ENCODE assay signal across 8 cellular contexts in the genomic region with DNA sequence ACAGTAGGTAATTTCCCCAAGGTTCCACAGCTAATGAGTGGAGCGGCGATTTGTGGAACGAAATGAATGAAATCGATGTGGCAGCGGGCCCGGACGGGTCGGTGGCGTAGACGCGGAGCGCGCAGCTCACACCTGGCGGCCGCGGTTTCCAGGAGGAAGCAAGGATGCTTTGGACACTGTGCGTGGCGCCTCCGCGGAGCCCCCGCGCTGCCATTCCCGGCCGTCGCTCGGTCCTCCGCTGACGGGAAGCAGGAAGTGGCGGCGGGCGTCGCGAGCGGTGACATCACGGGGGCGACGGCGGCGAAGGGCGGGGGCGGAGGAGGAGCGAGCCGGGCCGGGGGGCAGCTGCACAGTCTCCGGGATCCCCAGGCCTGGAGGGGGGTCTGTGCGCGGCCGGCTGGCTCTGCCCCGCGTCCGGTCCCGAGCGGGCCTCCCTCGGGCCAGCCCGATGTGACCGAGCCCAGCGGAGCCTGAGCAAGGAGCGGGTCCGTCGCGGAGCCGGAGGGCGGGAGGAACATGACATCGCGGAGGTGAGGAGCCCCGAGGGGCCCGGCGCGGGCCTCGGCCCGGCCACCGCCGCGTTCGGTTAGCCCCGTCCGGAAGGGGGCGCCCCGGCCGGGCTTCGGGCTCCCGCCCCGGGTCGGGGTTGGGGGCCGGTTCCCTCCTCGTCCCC. TPM values are rescaled to one million over a fixed set of nuclear protein-coding genes. Genes with fewer than 3 reads are reported as not detected.
DNase-seq lines count a peak whose midpoint lies in the region; ATAC-seq, FAIRE-seq and TF ChIP-seq lines count a peak whose summit lies in the region.

TSS of gene PTPN11 (plus strand) at position 352 of the 673 bp plus-strand sequence. CDS start at position 517, 165 bp downstream.

- H3K9me3 ChIP-seq in right atrium auricular region (no peaks in the 10 kb centered on the region), uterus (no peaks in the 10 kb centered on the region)

- H3K4me3 ChIP-seq in right atrium auricular region (peak within 1 kb of the TSS; percentile 82 to 88), uterus (peak within 1 kb of the TSS; percentile 78 to 81)

- peak within 1 kb of the TSS; percentile 98 to 99 for H3K27ac ChIP-seq in right atrium auricular region
- peak within 1 kb of the TSS; percentile 96 for H3K27ac ChIP-seq in uterus

- H3K27me3 ChIP-seq in right atrium auricular region (no peaks in the 10 kb centered on the region), uterus (no peaks in the 10 kb centered on the region)

- TF ChIP-seq POLR2A in GM12891 (IDR thresholded peaks at IDR 0.05; ENCODE audit: low read depth, low read length) (peak; percentile 96), uterus (IDR thresholded peaks at IDR 0.05) (peak; percentile 64 to 92)

- H3K4me1 ChIP-seq in right atrium auricular region (peaks cover 0 to 50% of the 10 kb centered on the region in 2 donors), uterus (no peaks in the 10 kb centered on the region)

- ATAC-seq in HG02623 (IDR thresholded peaks at IDR 0.05; ENCODE audit: unreplicated experiment) = peak; percentile 77

- H3K36me3 ChIP-seq in right atrium auricular region = no peaks in the 10 kb centered on the region
- no peaks in the 10 kb centered on the region for H3K36me3 ChIP-seq in uterus

- DNase-seq in GM12891 (ENCODE audit: insufficient read length, low spot score) (peak; percentile 75), NCI-H1092 treated with DMSO at 0.1 percent for 48 hours (lab: John Stamatoyannopoulos, UW) (peak; percentile 72), T-helper 2 cell (peak; percentile 83 to 91 (median 86)), amygdala (lab: John Stamatoyannopoulos, UW) (peak; percentile 20 to 91 (median 79)), right atrium auricular region (ENCODE audit: low spot score) (peak; percentile 82), putamen (ENCODE audit: low spot score) (peak; percentile 82), uterus (peak; percentile 81 to 91)

- intact Hi-C loops in uterus (cut with DNase I; ENCODE audit: low total_unique reads) = no loop called here

- TF ChIP-seq CTCF in right atrium auricular region (IDR thresholded peaks at IDR 0.05) = peak in 1 of 2 donors; percentile 63
- peak in 3 of 4 experiments; percentile 6 to 34 (median 15) for TF ChIP-seq CTCF in uterus (IDR thresholded peaks at IDR 0.05)

- peak; percentile 86 for FAIRE-seq in GM12891 (lab: Jason Lieb, UNC)

TF ChIP-seq in GM12891, 5 proteins besides CTCF, POLR2A, EP300 and RAD21:
- TF ChIP-seq POLR2AphosphoS5 (IDR thresholded peaks at IDR 0.05; ENCODE audit: low read depth, low read length) = peak; percentile 97
- peak; percentile 76 for TF ChIP-seq POU2F2 (IDR thresholded peaks at IDR 0.05; ENCODE audit: low read depth, low read length)
- no peak for TF ChIP-seq PAX5 (IDR thresholded peaks at IDR 0.05; ENCODE audit: insufficient read depth, low read length, severe bottlenecking)
- peak; percentile 91 for TF ChIP-seq TAF1 (IDR thresholded peaks at IDR 0.05; ENCODE audit: low read depth, low read length)
- peak; percentile 34; the same call in 1 of the 2 replicates for TF ChIP-seq SPI1 (IDR thresholded peaks at IDR 0.05; ENCODE audit: low read depth, low read length)

RNA-seq across cellular contexts. Expression of gene PTPN11, which starts in this region (rescaled TPM):
- 17.7 TPM for polyA plus RNA-seq in GM12891 (2012; ENCODE audit: low read depth, missing spikeins)
- total RNA-seq in right atrium auricular region (10 to 100 TPM; 70.8 to 97.9 TPM), uterus (100 to 1,000 TPM in 2 of 4 donors, 10 to 100 TPM in 2; 45.3 to 116 (median 76.9) TPM)

Comparison
In these comparisons a context has a peak if more than half of its experiments do, and no peak if none do; other contexts are left out.
1. Peak in every context shown above with its lines: DNase-seq, ATAC-seq, H3K4me3 ChIP-seq and H3K27ac ChIP-seq.